Comparison of ENCODE assay signal across 29 cellular contexts in genomic region chr19:1629256-1629808, GRCh38.
"Had no signal": no experiment of that assay in that cellular context is flagged by ENCODE, and none has a peak within 500 bp of the region (broad histone marks: within the 10 kb centered on the region; RNA-seq: fewer than 3 reads in every experiment).

No MANE protein-coding gene starts in this region.

- ATAC-seq: esophagus mucosa; gastrocnemius medialis; left colon; lower lobe of right lung; naive thymus-derived CD8-positive, alpha-beta T cell; psoas muscle; stimulated activated memory B cell treated with anti-CD40 and anti-IgM and Interleukin-4, amounts not matched to agents 10 μg/mL and 1 μg/mL and 100 μg/mL, for 72 hours; stimulated activated naive CD8-positive, alpha-beta T cell treated with anti-CD3 and anti-CD28 coated beads, Interleukin-15, Interleukin-2, amounts not matched to agents 100 U/mL and 50 U/mL, for 24 hours had no signal

- H2AFZ ChIP-seq: hepatocyte had no signal

- H3K4me1 ChIP-seq: gastrocnemius medialis, left ventricle myocardium inferior, lower lobe of right lung, psoas muscle, sigmoid colon, testis, tibial artery, upper lobe of left lung had no signal

- H3K27ac ChIP-seq: colonic mucosa, epithelial cell of prostate, gastrocnemius medialis, hepatocyte, left ventricle myocardium inferior, lower lobe of right lung, ovary, psoas muscle, sigmoid colon, testis, tibial artery, upper lobe of left lung had no signal

- H3K9me3 ChIP-seq: colonic mucosa, gastrocnemius medialis, left ventricle myocardium inferior, lower lobe of right lung, ovary, psoas muscle, sigmoid colon, testis, tibial artery, upper lobe of left lung had no signal

- H3K4me3 ChIP-seq: colonic mucosa, gastrocnemius medialis, hepatocyte, left ventricle myocardium inferior, lower lobe of right lung, ovary, psoas muscle, sigmoid colon, testis, tibial artery, upper lobe of left lung had no signal

- H3K36me3 ChIP-seq: colonic mucosa, ovary had no signal

- DNase-seq: colonic mucosa; effector CD8-positive, alpha-beta T cell; endodermal cell; foreskin fibroblast; gastrocnemius medialis; head of caudate nucleus; left colon; left ventricle myocardium inferior; lower lobe of right lung; naive thymus-derived CD8-positive, alpha-beta T cell; nephron progenitor cell; occipital lobe; ovary; posterior cingulate gyrus; retina; sigmoid colon; stimulated activated CD4-positive, alpha-beta T cell treated with anti-CD3 and anti-CD28 coated beads, Interleukin-4, amount 100 ng/mL, for 4 hours; stimulated activated naive CD8-positive, alpha-beta T cell treated with anti-CD3 and anti-CD28 coated beads, Interleukin-15, Interleukin-2, amounts not matched to agents 100 U/mL and 50 U/mL, for 24 hours; substantia nigra; testis; tibial artery had no signal

- FAIRE-seq: islet of Langerhans, urothelium cell line had no signal

- H3K27me3 ChIP-seq: colonic mucosa, gastrocnemius medialis, hepatocyte, ovary, sigmoid colon, testis, tibial artery, upper lobe of left lung had no signal

- H3K4me2 ChIP-seq: hepatocyte had no signal
